Comparison of ENCODE assay signal across 8 cellular contexts in the genomic region with DNA sequence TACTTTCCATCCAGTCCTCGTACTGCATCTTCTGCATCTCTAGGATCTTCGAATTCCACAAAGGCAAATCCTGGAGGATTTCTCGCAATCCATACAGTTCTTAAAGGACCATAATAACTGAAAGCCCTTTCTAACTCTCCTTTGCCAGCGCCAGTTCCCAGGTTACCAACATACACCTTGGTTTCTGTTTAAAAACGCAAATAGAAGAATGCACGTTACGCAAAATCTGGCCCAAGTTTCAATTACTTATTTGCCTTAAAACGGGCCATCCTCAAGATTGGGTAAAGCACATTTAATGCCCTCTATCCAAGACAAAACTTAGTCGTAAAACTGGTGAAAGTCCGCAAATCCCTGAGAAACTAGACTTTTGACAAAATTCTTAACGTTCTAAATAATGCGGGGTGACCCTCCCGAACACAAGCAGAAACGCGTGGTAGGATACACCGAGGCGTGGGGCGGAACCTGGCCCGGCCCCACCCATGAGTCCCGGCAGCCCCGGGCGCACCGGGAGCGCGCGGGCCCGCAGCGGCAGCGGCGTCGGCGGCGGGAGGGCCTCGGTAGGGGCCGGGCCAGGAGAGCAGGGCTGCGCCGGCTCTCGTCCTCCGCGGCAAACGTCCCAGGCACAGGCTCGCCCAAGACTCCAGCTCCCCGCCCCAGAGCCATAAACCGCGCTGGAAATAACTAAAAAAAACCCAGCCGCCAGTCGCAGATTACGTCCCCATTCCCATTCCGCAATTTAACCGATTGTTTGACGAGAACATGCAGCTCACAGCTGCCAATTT. TPM values are rescaled to one million over a fixed set of nuclear protein-coding genes. Genes with fewer than 3 reads are reported as not detected.
DNase-seq lines count a peak whose midpoint lies in the region; TF ChIP-seq lines count a peak whose summit lies in the region.

No MANE protein-coding gene starts in this region.

- TF ChIP-seq POLR2A in thyroid gland (IDR thresholded peaks at IDR 0.05): peak; percentile 23 to 91

- intact Hi-C loops in thyroid gland (cut with DNase I): no loop called here

- H3K4me1 ChIP-seq in HAP-1: peaks cover 28% of the 10 kb centered on the region
- peaks cover 24% of the 10 kb centered on the region for H3K4me1 ChIP-seq in neuron (ENCODE audit: insufficient read depth, low read length)
- H3K4me1 ChIP-seq in thyroid gland: peaks cover 9 to 20% of the 10 kb centered on the region in 2 donors

- H3K36me3 ChIP-seq in HAP-1 (replicated peaks) (peaks cover 54% of the 10 kb centered on the region), neuron (ENCODE audit: insufficient read depth, low read length) (peaks cover 48% of the 10 kb centered on the region), thyroid gland (peaks cover 38 to 42% of the 10 kb centered on the region in 2 donors)

- H3K4me3 ChIP-seq in HAP-1: peak overlapping the region; percentile 98
- H3K4me3 ChIP-seq in fibroblast of the aortic adventitia (ENCODE audit: low read depth, low read length): peak overlapping the region; percentile 100
- peak overlapping the region; percentile 65 for H3K4me3 ChIP-seq in neuron (ENCODE audit: low read length)
- H3K4me3 ChIP-seq in thyroid gland (replicated peaks in 1 of 3): peak overlapping the region; percentile 60 to 93 (median 92)

- H2AFZ ChIP-seq in neuron (ENCODE audit: low read depth, low read length): no peak overlapping the region

- H3K27me3 ChIP-seq in HAP-1 (ENCODE audit: low read depth) (no peaks in the 10 kb centered on the region), neuron (ENCODE audit: insufficient read depth, low read length) (no peaks in the 10 kb centered on the region), thyroid gland (no peaks in the 10 kb centered on the region)

- H3K27ac ChIP-seq in thyroid gland: peak overlapping the region; percentile 98 to 100 (median 99)

- TF ChIP-seq CTCF in GM13976 (IDR thresholded peaks at IDR 0.05; ENCODE audit: borderline replicate concordance, control extremely low read depth, extremely low read depth, insufficient read depth, missing control alignments) (no peak), fibroblast of the aortic adventitia (IDR thresholded peaks at IDR 0.05; ENCODE audit: insufficient read depth, low read length) (peak; percentile 1), thyroid gland (IDR thresholded peaks at IDR 0.05) (no peak)

- WGBS in thyroid gland, 2 donors: 0 to 1% methylated on average over 26 to 28 of the region's 51 CpGs

- H3K9me3 ChIP-seq in HAP-1: no peaks in the 10 kb centered on the region
- no peaks in the 10 kb centered on the region for H3K9me3 ChIP-seq in neuron (ENCODE audit: low read length)
- no peaks in the 10 kb centered on the region for H3K9me3 ChIP-seq in thyroid gland

- peak; percentile 68 for DNase-seq in GM13976 (ENCODE audit: low spot score)
- peak in 1 of 2 experiments; percentile 37 for DNase-seq in HAP-1 (ENCODE audit: low spot score in 2 of 2)
- DNase-seq in NCI-H226: peak; percentile 21
- peak; percentile 15 to 34 for DNase-seq in activated T-helper 1 cell treated with anti-CD3 and anti-CD28 coated beads, Interleukin-2, amount 50 U/mL, for 16 hours (ENCODE audit: low read depth in 1 of 2, low spot score in 1 of 2)
- peak; percentile 24 for DNase-seq in fibroblast of the aortic adventitia (ENCODE audit: low read depth)
- peak; percentile 68 to 69 for DNase-seq in thyroid gland
- no peak for DNase-seq in NCI-H1048 (lab: John Stamatoyannopoulos, UW)

- in situ Hi-C loops in GM13976 (cut with MboI; ENCODE audit: low sequenced_read_pairs, unreplicated experiment): no loop called here
- in situ Hi-C loops in HAP-1 (cut with MboI; ENCODE audit: low sequenced_read_pairs): no loop called here

RNA-seq across cellular contexts. Expression of a gene that starts 1.0 kb away (rescaled TPM):
- total RNA-seq in fibroblast of the aortic adventitia (ENCODE audit: low replicate concordance): 92.1 and 126 TPM in 2 replicates
- total RNA-seq in thyroid gland: 100 to 1,000 TPM in 3 of 4 donors, 10 to 100 TPM in 1; 80.8 to 121 (median 117) TPM

RNA-seq across cellular contexts. Expression of a gene that starts 27.8 kb away (rescaled TPM):
- total RNA-seq in fibroblast of the aortic adventitia (ENCODE audit: low replicate concordance): 5.7 and 8.4 TPM in 2 replicates
- total RNA-seq in thyroid gland: 10 to 100 TPM in 1 of 4 donors, 1 to 10 TPM in 3; 6.6 to 12.1 (median 9.1) TPM
